In the genomic region with DNA sequence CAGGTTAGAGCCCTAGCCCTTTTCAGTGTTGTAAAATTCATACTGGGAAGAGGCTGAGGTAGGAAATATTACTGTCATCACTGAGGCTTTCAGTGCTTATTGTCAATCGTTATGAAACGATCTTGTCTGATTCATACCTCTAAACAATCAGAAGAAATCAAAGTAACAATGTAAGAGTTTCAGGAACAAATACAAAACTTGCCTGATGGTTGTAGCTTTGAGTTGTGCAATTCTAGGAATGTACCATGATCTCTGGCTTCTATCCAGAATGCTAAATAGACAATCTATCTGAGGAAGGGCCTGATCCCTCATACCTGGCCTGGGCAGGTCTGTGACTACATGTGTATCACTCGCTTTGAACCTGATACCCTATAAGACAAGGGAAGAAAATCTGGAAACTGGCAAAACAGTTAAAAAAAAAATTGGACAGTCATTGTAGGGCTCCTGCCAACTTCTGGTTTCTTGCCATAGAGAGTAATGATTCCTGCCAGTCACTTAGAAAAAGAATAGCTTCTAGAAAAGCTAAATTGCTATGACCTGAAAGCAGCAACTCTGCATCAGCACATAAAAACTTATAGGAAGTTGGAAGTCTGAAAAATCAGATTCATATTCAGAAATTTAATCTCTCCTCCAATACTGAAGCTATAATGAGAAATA, we compare ENCODE assay signal across 13 cellular contexts.
A peak's percentile ranks its signal among the peaks of the same experiment; 100 is the strongest.
DNase-seq lines count a peak whose midpoint lies in the region; ATAC-seq and TF ChIP-seq lines count a peak whose summit lies in the region.
"Had no signal": no experiment of that assay in that cellular context is flagged by ENCODE, and none has a peak within 500 bp of the region (broad histone marks: within the 10 kb centered on the region; RNA-seq: fewer than 3 reads in every experiment).

No MANE protein-coding gene starts in this region.

- H3K36me3 ChIP-seq in right atrium auricular region (no peaks in the 10 kb centered on the region), MG63 (no peaks in the 10 kb centered on the region)

- no peak overlapping the region for H3K4me3 ChIP-seq in right atrium auricular region
- no peak overlapping the region for H3K4me3 ChIP-seq in cardiac fibroblast (replicated peaks in 1 of 2; ENCODE audit: low read depth in 2 of 2, low read length in 2 of 2)
- H3K4me3 ChIP-seq in MG63: no peak overlapping the region

- H3K27ac ChIP-seq in right atrium auricular region: no peak overlapping the region

- H3K27me3 ChIP-seq in right atrium auricular region (no peaks in the 10 kb centered on the region), MG63 (no peaks in the 10 kb centered on the region)

- peaks cover 0 to 12% of the 10 kb centered on the region in 2 donors for H3K4me1 ChIP-seq in right atrium auricular region

- H3K9me3 ChIP-seq in right atrium auricular region: no peaks in the 10 kb centered on the region
- no peaks in the 10 kb centered on the region for H3K9me3 ChIP-seq in MG63

- intact Hi-C loops in left cardiac atrium (cut with DNase I): no loop called here
- intact Hi-C loops in left colon (cut with DNase I, micrococcal nuclease): no loop called here

- ATAC-seq in left cardiac atrium (peak; percentile 32 to 55), left colon (peak; percentile 95), GM18870 (IDR thresholded peaks at IDR 0.05; ENCODE audit: unreplicated experiment) (no peak)

- DNase-seq in left cardiac atrium (no peak), right atrium auricular region (ENCODE audit: low spot score) (no peak), cardiac fibroblast (ENCODE audit: low read depth in 2 of 2) (peak; percentile 19 to 66), left colon (no peak), NCI-H1694 treated with DMSO at 0.1 percent for 48 hours (lab: John Stamatoyannopoulos, UW) (no peak), DMS114 treated with DMSO at 0.1 percent for 48 hours (lab: John Stamatoyannopoulos, UW; ENCODE audit: unreplicated experiment) (no peak), MG63 (no peak)
- DNase-seq: erythroblast, kidney, NCI-H2081 treated with DMSO at 0.1 percent for 48 hours, posterior cingulate gyrus, T1000 had no signal

- TF ChIP-seq CTCF in right atrium auricular region (IDR thresholded peaks at IDR 0.05): no peak
- no peak for TF ChIP-seq CTCF in cardiac fibroblast (IDR thresholded peaks at IDR 0.05; ENCODE audit: low read depth, low read length)

Comparison
In these comparisons a context has a peak if more than half of its experiments do, and no peak if none do; other contexts are left out.
1. DNase-seq: peak in cardiac fibroblast (2 of 2); none in left cardiac atrium (single experiment), right atrium auricular region (single experiment), left colon (0 of 2), NCI-H1694 treated with DMSO at 0.1 percent for 48 hours (single experiment), DMS114 treated with DMSO at 0.1 percent for 48 hours (single experiment) and MG63 (single experiment).